In genomic region chr17:2089021-2089422, GRCh38 we compare ENCODE assay signal across 8 cellular contexts. TPM values are rescaled to one million over a fixed set of nuclear protein-coding genes. Genes with fewer than 3 reads are reported as not detected.
DNase-seq lines count a peak whose midpoint lies in the region; ATAC-seq, FAIRE-seq and TF ChIP-seq lines count a peak whose summit lies in the region.

No MANE protein-coding gene starts in this region.

- POLR2A ChIA-PET in GM10248 (lab: Yijun Ruan, JAX): interaction anchor here (0.7 to 1.5 kb wide), 8 partner anchors 18 to 171 kb away, joined by 3 to 8 read pairs (median 3); no protein-coding TSS in a partner anchor

- peak overlapping the region; percentile 5 for H3K4me3 ChIP-seq in mucosa of stomach (ENCODE audit: low read length)

- H3K27me3 Mint-ChIP-seq in activated CD8-positive, alpha-beta memory T cell treated with anti-CD3 and anti-CD28 coated beads, Interleukin-2, amount 10 ng/mL, durations not matched to agents 7 days and 5 days: no peaks in the 10 kb centered on the region
- no peaks in the 10 kb centered on the region for H3K27me3 Mint-ChIP-seq in activated naive CD8-positive, alpha-beta T cell treated with anti-CD3 and anti-CD28 coated beads for 36 hours

- H3K27me3 ChIP-seq in mucosa of stomach (ENCODE audit: control insufficient read depth, insufficient read depth, low read length): no peaks in the 10 kb centered on the region

- peak overlapping the region; percentile 91 for H3K4me3 Mint-ChIP-seq in activated CD8-positive, alpha-beta memory T cell treated with anti-CD3 and anti-CD28 coated beads, Interleukin-2, amount 10 ng/mL, durations not matched to agents 7 days and 5 days
- H3K4me3 Mint-ChIP-seq in activated naive CD8-positive, alpha-beta T cell treated with anti-CD3 and anti-CD28 coated beads for 36 hours: peak overlapping the region; percentile 89

- H3K9ac ChIP-seq in mucosa of stomach (ENCODE audit: low read length): peak overlapping the region; percentile 57

- peak overlapping the region; percentile 99 for H3K27ac Mint-ChIP-seq in activated CD8-positive, alpha-beta memory T cell treated with anti-CD3 and anti-CD28 coated beads, Interleukin-2, amount 10 ng/mL, durations not matched to agents 7 days and 5 days
- H3K27ac Mint-ChIP-seq in activated naive CD8-positive, alpha-beta T cell treated with anti-CD3 and anti-CD28 coated beads for 36 hours: peak overlapping the region; percentile 94

- H3K36me3 ChIP-seq in mucosa of stomach (ENCODE audit: control insufficient read depth, insufficient read depth, low read length): no peaks in the 10 kb centered on the region

- no peak for TF ChIP-seq CTCF in GM10248 (IDR thresholded peaks at IDR 0.05; ENCODE audit: control extremely low read depth, extremely low read depth, low read depth, missing control alignments)

- peaks cover 14% of the 10 kb centered on the region for H3K36me3 Mint-ChIP-seq in activated CD8-positive, alpha-beta memory T cell treated with anti-CD3 and anti-CD28 coated beads, Interleukin-2, amount 10 ng/mL, durations not matched to agents 7 days and 5 days
- peaks cover 41% of the 10 kb centered on the region for H3K36me3 Mint-ChIP-seq in activated naive CD8-positive, alpha-beta T cell treated with anti-CD3 and anti-CD28 coated beads for 36 hours

- peak; percentile 53 for DNase-seq in activated CD8-positive, alpha-beta memory T cell treated with anti-CD3 and anti-CD28 coated beads, Interleukin-2, amount 10 ng/mL, durations not matched to agents 7 days and 5 days
- DNase-seq in activated CD8-positive, alpha-beta memory T cell treated with anti-CD3 and anti-CD28 coated beads, Interleukin-2, amount 50 U/mL, for 48 hours: no peak
- peak; percentile 18 for DNase-seq in activated naive CD8-positive, alpha-beta T cell treated with anti-CD3 and anti-CD28 coated beads for 36 hours
- DNase-seq in GM10248 (ENCODE audit: extremely low spot score): no peak
- no peak for DNase-seq in frontal cortex (ENCODE audit: low spot score in 2 of 2)
- no peak for DNase-seq in HT-29 (ENCODE audit: low spot score)

- no peak for FAIRE-seq in frontal cortex (lab: Jason Lieb, UNC)

- peak; percentile 31 for ATAC-seq in activated CD8-positive, alpha-beta memory T cell treated with anti-CD3 and anti-CD28 coated beads, Interleukin-2, amount 10 ng/mL, durations not matched to agents 7 days and 5 days
- ATAC-seq in HG03097 (IDR thresholded peaks at IDR 0.05; ENCODE audit: low FRiP score, unreplicated experiment): peak; percentile 13

- CTCF ChIA-PET in activated CD8-positive, alpha-beta memory T cell treated with anti-CD3 and anti-CD28 coated beads, Interleukin-2, amount 10 ng/mL, durations not matched to agents 7 days and 5 days (lab: Charles Lee): interaction anchor here (0.7 to 12.2 kb wide), 13 partner anchors 21 to 215 kb away, joined by 3 to 198 read pairs (median 5); partner anchors contain the start of genes HIC1, SMG6 and SRR
- CTCF ChIA-PET in GM10248 (lab: Yijun Ruan, JAX): interaction anchor here (0.8 to 12.7 kb wide), 16 partner anchors 9 to 327 kb away, joined by 3 to 188 read pairs (median 7); partner anchors contain the start of gene HIC1

- H3K9me3 Mint-ChIP-seq in activated CD8-positive, alpha-beta memory T cell treated with anti-CD3 and anti-CD28 coated beads, Interleukin-2, amount 10 ng/mL, durations not matched to agents 7 days and 5 days (ENCODE audit: low read depth): no peaks in the 10 kb centered on the region
- H3K9me3 Mint-ChIP-seq in activated naive CD8-positive, alpha-beta T cell treated with anti-CD3 and anti-CD28 coated beads for 36 hours: no peaks in the 10 kb centered on the region

- H3K4me1 ChIP-seq in mucosa of stomach (ENCODE audit: control insufficient read depth, insufficient read depth, low read length): peaks cover 59% of the 10 kb centered on the region

- H3K9me3 ChIP-seq in mucosa of stomach (ENCODE audit: control insufficient read depth, low read length): no peaks in the 10 kb centered on the region

- H3K4me1 Mint-ChIP-seq in activated CD8-positive, alpha-beta memory T cell treated with anti-CD3 and anti-CD28 coated beads, Interleukin-2, amount 10 ng/mL, durations not matched to agents 7 days and 5 days: peaks cover 83% of the 10 kb centered on the region
- H3K4me1 Mint-ChIP-seq in activated naive CD8-positive, alpha-beta T cell treated with anti-CD3 and anti-CD28 coated beads for 36 hours: peaks cover 65% of the 10 kb centered on the region

RNA-seq across cellular contexts. Expression of gene HIC1, which starts 34.1 kb away (rescaled TPM):
- 100 to 1,000 TPM in 1 of 2 experiments, 10 to 100 TPM in 1; 88.5 to 122 TPM for total RNA-seq in activated CD8-positive, alpha-beta memory T cell treated with anti-CD3 and anti-CD28 coated beads, Interleukin-2, amount 10 ng/mL, durations not matched to agents 7 days and 5 days
- total RNA-seq in activated naive CD8-positive, alpha-beta T cell treated with anti-CD3 and anti-CD28 coated beads for 36 hours: 10 to 100 TPM; 36.7 to 37.8 TPM
- 3.3 TPM for total RNA-seq in frontal cortex
- 0.31 and 0.55 TPM in 2 replicates for total RNA-seq in HT-29 (2014; rRNA removed; shearing (Covaris generic))

RNA-seq across cellular contexts. Expression of gene OVCA2, which starts 47.2 kb away (rescaled TPM):
- total RNA-seq in activated CD8-positive, alpha-beta memory T cell treated with anti-CD3 and anti-CD28 coated beads, Interleukin-2, amount 10 ng/mL, durations not matched to agents 7 days and 5 days: 10 to 100 TPM; 31.7 to 42.2 TPM
- total RNA-seq in activated naive CD8-positive, alpha-beta T cell treated with anti-CD3 and anti-CD28 coated beads for 36 hours: 10 to 100 TPM; 38.4 to 39.0 TPM
- 14.7 TPM for total RNA-seq in frontal cortex
- total RNA-seq in HT-29 (2014; rRNA removed; shearing (Covaris generic)): 54.1 and 56.8 TPM in 2 replicates

RNA-seq across cellular contexts. Expression of gene DPH1, which starts 59.1 kb away (rescaled TPM):
- total RNA-seq in activated CD8-positive, alpha-beta memory T cell treated with anti-CD3 and anti-CD28 coated beads, Interleukin-2, amount 10 ng/mL, durations not matched to agents 7 days and 5 days: 10 to 100 TPM; 29.2 to 37.5 TPM
- total RNA-seq in activated naive CD8-positive, alpha-beta T cell treated with anti-CD3 and anti-CD28 coated beads for 36 hours: 10 to 100 TPM; 34.7 to 35.3 TPM
- 21.6 TPM for total RNA-seq in frontal cortex
- total RNA-seq in HT-29 (2014; rRNA removed; shearing (Covaris generic)): 31.6 and 38.5 TPM in 2 replicates

Comparison
In these comparisons a context has a peak if more than half of its experiments do, and no peak if none do; other contexts are left out.
1. DNase-seq: peak in activated CD8-positive, alpha-beta memory T cell treated with anti-CD3 and anti-CD28 coated beads, Interleukin-2, amount 10 ng/mL, durations not matched to agents 7 days and 5 days (single experiment) and activated naive CD8-positive, alpha-beta T cell treated with anti-CD3 and anti-CD28 coated beads for 36 hours (single experiment); none in activated CD8-positive, alpha-beta memory T cell treated with anti-CD3 and anti-CD28 coated beads, Interleukin-2, amount 50 U/mL, for 48 hours (single experiment), GM10248 (single experiment), frontal cortex (0 of 2) and HT-29 (single experiment).